ENCODE assay signal across 9 cellular contexts in the genomic region with DNA sequence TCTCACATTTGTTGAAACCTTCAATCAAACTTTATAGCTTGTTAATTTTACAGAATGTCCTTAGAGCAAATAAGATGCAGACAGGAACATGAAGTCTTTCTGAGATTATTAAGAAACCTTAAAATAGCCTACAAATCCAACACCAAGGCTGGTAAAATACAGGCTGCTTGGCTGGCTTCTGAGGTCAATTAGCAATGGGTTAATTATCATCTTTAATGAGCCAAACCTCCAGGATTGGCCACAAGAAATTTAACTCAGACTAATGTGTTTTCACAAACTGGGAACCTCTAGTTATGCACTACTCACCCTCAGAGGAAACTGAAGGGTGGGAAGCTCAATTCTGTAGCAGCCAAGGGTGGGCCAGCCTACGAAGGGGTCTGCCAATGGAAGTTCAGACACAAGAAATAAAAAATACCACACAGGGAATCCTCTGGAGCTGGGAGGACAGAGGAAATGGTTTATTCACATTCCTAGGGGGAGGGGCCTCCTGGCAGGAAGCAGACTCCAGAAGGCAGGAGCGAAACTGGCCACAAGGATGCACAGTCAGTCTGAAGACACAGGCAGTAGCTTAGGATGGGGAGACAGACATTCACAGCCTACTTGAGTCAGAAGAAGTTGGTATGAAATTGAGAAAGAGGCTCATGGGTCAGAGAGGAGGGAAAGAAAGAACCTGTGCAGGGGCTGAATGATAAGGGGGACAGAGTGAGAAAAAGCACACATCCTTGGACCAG. TPM values are rescaled to one million over a fixed set of nuclear protein-coding genes. Genes with fewer than 3 reads are reported as not detected.
DNase-seq lines count a peak whose midpoint lies in the region; ATAC-seq, FAIRE-seq and TF ChIP-seq lines count a peak whose summit lies in the region.
"Had no signal": no experiment of that assay in that cellular context is flagged by ENCODE, and none has a peak within 500 bp of the region (broad histone marks: within the 10 kb centered on the region; RNA-seq: fewer than 3 reads in every experiment).

No MANE protein-coding gene starts in this region.

- no peak for ATAC-seq in activated CD8-positive, alpha-beta memory T cell treated with anti-CD3 and anti-CD28 coated beads, Interleukin-2, amount 10 ng/mL, durations not matched to agents 7 days and 5 days
- ATAC-seq in activated B cell treated with CpG ODN at 0.5 μM for 24 hours (ENCODE audit: low read depth) (no peak), heart right ventricle (peak in 7 of 8 donors; percentile 51 to 68 (median 59)), HG03520 (IDR thresholded peaks at IDR 0.05; ENCODE audit: unreplicated experiment) (no peak)

- H3K27ac ChIP-seq in heart right ventricle (peak overlapping the region in 9 of 10 donors; percentile 88 to 97 (median 92)), skeletal muscle tissue (ENCODE audit: low read depth, low read length) (peak overlapping the region; percentile 71)

- H3K9ac ChIP-seq in skeletal muscle tissue (ENCODE audit: low read depth in 1 of 3, low read length in 3 of 3), result peak overlapping the region in 1 of 3 donors; percentile 63

- no peak for DNase-seq in activated CD8-positive, alpha-beta memory T cell treated with anti-CD3 and anti-CD28 coated beads, Interleukin-2, amount 10 ng/mL, durations not matched to agents 7 days and 5 days
- DNase-seq in activated CD8-positive, alpha-beta memory T cell treated with anti-CD3 and anti-CD28 coated beads, Interleukin-2, amount 50 U/mL, for 48 hours, result no peak
- DNase-seq in activated B cell treated with CpG ODN at 0.5 μM for 24 hours (no peak), heart right ventricle (peak; percentile 50 to 77), frontal cortex (ENCODE audit: low spot score in 2 of 2) (no peak)
- DNase-seq in stimulated activated CD4-positive, alpha-beta T cell treated with anti-CD3 and anti-CD28 coated beads, Interleukin-4, amount 100 ng/mL, for 4 hours, result no peak

- CTCF ChIA-PET in activated CD8-positive, alpha-beta memory T cell treated with anti-CD3 and anti-CD28 coated beads, Interleukin-2, amount 10 ng/mL, durations not matched to agents 7 days and 5 days (lab: Charles Lee), result interaction anchor here (0.6 to 12.2 kb wide), 10 partner anchors 9 to 1297 kb away, joined by 3 to 198 read pairs (median 5); a partner anchor contains a TSS
- CTCF ChIA-PET in activated B cell treated with CpG ODN at 0.5 μM for 24 hours (lab: Charles Lee), result interaction anchor here (1.4 to 7.3 kb wide), 3 partner anchors 34 to 154 kb away, joined by 4 to 98 read pairs (median 11); a partner anchor contains a TSS

- FAIRE-seq in frontal cortex (lab: Jason Lieb, UNC), result no peak
- FAIRE-seq: G401.6 had no signal

- intact Hi-C loops in activated B cell treated with CpG ODN at 0.5 μM for 24 hours (cut with micrococcal nuclease), result no loop called here
- intact Hi-C loops in heart right ventricle (cut with DNase I), result loop anchor here in 4 of 10 donors (5.0 to 10.0 kb wide), 4 partner anchors 34 to 154 kb away; a partner anchor contains a TSS

- H3K27me3 Mint-ChIP-seq in activated CD8-positive, alpha-beta memory T cell treated with anti-CD3 and anti-CD28 coated beads, Interleukin-2, amount 10 ng/mL, durations not matched to agents 7 days and 5 days, result no peaks in the 10 kb centered on the region
- no peaks in the 10 kb centered on the region for H3K27me3 Mint-ChIP-seq in activated B cell treated with CpG ODN at 0.5 μM for 24 hours

- H3K4me3 Mint-ChIP-seq in activated CD8-positive, alpha-beta memory T cell treated with anti-CD3 and anti-CD28 coated beads, Interleukin-2, amount 10 ng/mL, durations not matched to agents 7 days and 5 days, result peak overlapping the region; percentile 91
- peak overlapping the region; percentile 91 for H3K4me3 Mint-ChIP-seq in activated B cell treated with CpG ODN at 0.5 μM for 24 hours

- H3K9me3 Mint-ChIP-seq in activated CD8-positive, alpha-beta memory T cell treated with anti-CD3 and anti-CD28 coated beads, Interleukin-2, amount 10 ng/mL, durations not matched to agents 7 days and 5 days (ENCODE audit: low read depth), result no peaks in the 10 kb centered on the region
- no peaks in the 10 kb centered on the region for H3K9me3 Mint-ChIP-seq in activated B cell treated with CpG ODN at 0.5 μM for 24 hours

- H3K27me3 ChIP-seq in heart right ventricle (no peaks in the 10 kb centered on the region), skeletal muscle tissue (ENCODE audit: control insufficient read depth in 3 of 3, insufficient read depth in 3 of 3, low read length in 3 of 3) (no peaks in the 10 kb centered on the region)

- H3K4me1 Mint-ChIP-seq in activated CD8-positive, alpha-beta memory T cell treated with anti-CD3 and anti-CD28 coated beads, Interleukin-2, amount 10 ng/mL, durations not matched to agents 7 days and 5 days, result peaks cover 67% of the 10 kb centered on the region
- H3K4me1 Mint-ChIP-seq in activated B cell treated with CpG ODN at 0.5 μM for 24 hours, result peaks cover 59% of the 10 kb centered on the region

- peaks cover 8% of the 10 kb centered on the region for H3K36me3 Mint-ChIP-seq in activated CD8-positive, alpha-beta memory T cell treated with anti-CD3 and anti-CD28 coated beads, Interleukin-2, amount 10 ng/mL, durations not matched to agents 7 days and 5 days
- H3K36me3 Mint-ChIP-seq in activated B cell treated with CpG ODN at 0.5 μM for 24 hours (ENCODE audit: low read depth), result peaks cover 8% of the 10 kb centered on the region

- H3K9me3 ChIP-seq in heart right ventricle, result no peaks in the 10 kb centered on the region
- H3K9me3 ChIP-seq in skeletal muscle tissue (ENCODE audit: control insufficient read depth in 3 of 3, low read length in 3 of 3), result no peaks in the 10 kb centered on the region

- H3K36me3 ChIP-seq in heart right ventricle (peaks cover 0 to 12% (median 0%) of the 10 kb centered on the region in 9 donors), skeletal muscle tissue (ENCODE audit: control insufficient read depth in 3 of 3, insufficient read depth in 3 of 3, low read length in 3 of 3) (no peaks in the 10 kb centered on the region)

- POLR2A ChIA-PET in activated B cell treated with CpG ODN at 0.5 μM for 24 hours (lab: Charles Lee), result interaction anchor here (0.7 to 16.3 kb wide), 9 partner anchors 10 to 149 kb away, joined by 3 to 449 read pairs (median 7); a partner anchor contains a TSS

- H3K4me1 ChIP-seq in heart right ventricle (peaks cover 24 to 87% (median 67%) of the 10 kb centered on the region in 9 donors), skeletal muscle tissue (ENCODE audit: control insufficient read depth in 3 of 3, insufficient read depth in 3 of 3, low read length in 3 of 3) (peaks cover 50 to 56% (median 51%) of the 10 kb centered on the region in 3 donors)

- WGBS in heart right ventricle, 2 donors, result 45 to 55% methylated on average over 2 of the region's 2 CpGs

- H3K27ac Mint-ChIP-seq in activated CD8-positive, alpha-beta memory T cell treated with anti-CD3 and anti-CD28 coated beads, Interleukin-2, amount 10 ng/mL, durations not matched to agents 7 days and 5 days, result peak overlapping the region; percentile 99
- peak overlapping the region; percentile 74 for H3K27ac Mint-ChIP-seq in activated B cell treated with CpG ODN at 0.5 μM for 24 hours

- TF ChIP-seq CTCF in activated B cell treated with CpG ODN at 0.5 μM for 24 hours (IDR thresholded peaks at IDR 0.05) (no peak), heart right ventricle (IDR thresholded peaks at IDR 0.05) (peak in 7 of 9 donors; percentile 21 to 56 (median 35))

- H3K4me3 ChIP-seq in heart right ventricle (peak overlapping the region in 3 of 10 donors; percentile 36 to 50 (median 39)), skeletal muscle tissue (ENCODE audit: low read length in 3 of 3) (peak overlapping the region in 1 of 3 donors; percentile 31)

RNA-seq across cellular contexts. Expression of a gene that starts 36.1 kb away (rescaled TPM):
- 100 to 1,000 TPM in 1 of 2 experiments, 10 to 100 TPM in 1; 88.5 to 122 TPM for total RNA-seq in activated CD8-positive, alpha-beta memory T cell treated with anti-CD3 and anti-CD28 coated beads, Interleukin-2, amount 10 ng/mL, durations not matched to agents 7 days and 5 days
- total RNA-seq in activated B cell treated with CpG ODN at 0.5 μM for 24 hours (8.3 and 9.3 TPM in 2 replicates), heart right ventricle (10 to 100 TPM in 7 of 10 donors, 1 to 10 TPM in 3; 3.5 to 37.5 (median 12.1) TPM), skeletal muscle tissue (23.5 TPM), frontal cortex (3.3 TPM)
- polyA plus RNA-seq in heart right ventricle, result 10 to 100 TPM in 1 of 2 donors, 1 to 10 TPM in 1; 8.3 to 14.3 TPM

RNA-seq across cellular contexts. Expression of a gene that starts 49.1 kb away (rescaled TPM):
- 10 to 100 TPM; 31.7 to 42.2 TPM for total RNA-seq in activated CD8-positive, alpha-beta memory T cell treated with anti-CD3 and anti-CD28 coated beads, Interleukin-2, amount 10 ng/mL, durations not matched to agents 7 days and 5 days
- 29.4 and 31.2 TPM in 2 replicates for total RNA-seq in activated B cell treated with CpG ODN at 0.5 μM for 24 hours
- total RNA-seq in heart right ventricle, result 10 to 100 TPM; 15.3 to 25.4 (median 17.6) TPM
- 10 to 100 TPM; 43.3 to 47.5 TPM for polyA plus RNA-seq in heart right ventricle
- total RNA-seq in skeletal muscle tissue, result 24.0 TPM
- total RNA-seq in frontal cortex, result 14.7 TPM

Comparison
In these comparisons a context has a peak if more than half of its experiments do, and no peak if none do; other contexts are left out.
1. ATAC-seq: peak in heart right ventricle (7 of 8); none in activated CD8-positive, alpha-beta memory T cell treated with anti-CD3 and anti-CD28 coated beads, Interleukin-2, amount 10 ng/mL, durations not matched to agents 7 days and 5 days (single experiment), activated B cell treated with CpG ODN at 0.5 μM for 24 hours (single experiment) and HG03520 (single experiment).
2. DNase-seq: peak in heart right ventricle (2 of 2); none in activated CD8-positive, alpha-beta memory T cell treated with anti-CD3 and anti-CD28 coated beads, Interleukin-2, amount 10 ng/mL, durations not matched to agents 7 days and 5 days (single experiment), activated CD8-positive, alpha-beta memory T cell treated with anti-CD3 and anti-CD28 coated beads, Interleukin-2, amount 50 U/mL, for 48 hours (single experiment), activated B cell treated with CpG ODN at 0.5 μM for 24 hours (single experiment), stimulated activated CD4-positive, alpha-beta T cell treated with anti-CD3 and anti-CD28 coated beads, Interleukin-4, amount 100 ng/mL, for 4 hours (0 of 2) and frontal cortex (0 of 2).